In genomic region chr3:175564335-175564734, GRCh38 we compare ENCODE assay signal across 17 cellular contexts.
DNase-seq lines count a peak whose midpoint lies in the region; FAIRE-seq and TF ChIP-seq lines count a peak whose summit lies in the region.
"Had no signal": no experiment of that assay in that cellular context is flagged by ENCODE, and none has a peak within 500 bp of the region (broad histone marks: within the 10 kb centered on the region; RNA-seq: fewer than 3 reads in every experiment).

No MANE protein-coding gene starts in this region.

- TF ChIP-seq EP300 in neural cell (conservative IDR thresholded peaks at IDR 0.05; ENCODE audit: poor library complexity, severe bottlenecking) (peak; percentile 89), esophagus muscularis mucosa (IDR thresholded peaks at IDR 0.05) (no peak)

- no peak for TF ChIP-seq POLR2A in esophagus muscularis mucosa (IDR thresholded peaks at IDR 0.05; ENCODE audit: low read depth)

- H3K4me2 ChIP-seq in neural cell (ENCODE audit: low read length): no peak overlapping the region
- H3K4me2 ChIP-seq: A549; BLaER1 treated with 17β-estradiol and CSF1 and Interleukin-3, amounts not matched to agents 10 nM and 100 nM had no signal

- DNase-seq in AG04450 (ENCODE audit: low read depth, low spot score) (peak; percentile 1), SK-N-DZ (ENCODE audit: low spot score) (peak; percentile 58), fibroblast of peridontal ligament (ENCODE audit: extremely low read depth) (peak; percentile 24), coronary artery (ENCODE audit: low spot score) (no peak), esophagus muscularis mucosa (ENCODE audit: extremely low spot score) (no peak), HTR-8/SVneo (ENCODE audit: insufficient read length, low spot score) (no peak)
- DNase-seq: CD8-positive, alpha-beta T cell; DMS153; DMS79; GDM1; H9 had no signal

- CTCF ChIA-PET in AG04450 (lab: Charles Lee): no interaction called here

- H3K9me3 ChIP-seq in AG04450 (ENCODE audit: control insufficient read depth, insufficient read depth, low read length): no peaks in the 10 kb centered on the region
- H3K9me3 ChIP-seq in neural cell (ENCODE audit: low read length): no peaks in the 10 kb centered on the region
- H3K9me3 ChIP-seq in esophagus muscularis mucosa: no peaks in the 10 kb centered on the region
- H3K9me3 ChIP-seq: A549 had no signal

- no peaks in the 10 kb centered on the region for H3K9me2 ChIP-seq in neural cell (ENCODE audit: insufficient read depth, low read length)

- no peak for TF ChIP-seq RAD21 in neural cell (conservative IDR thresholded peaks at IDR 0.05)

- no peak overlapping the region for H3K27ac ChIP-seq in AG04450 (ENCODE audit: low read depth, low read length)
- no peak overlapping the region for H3K27ac ChIP-seq in neural cell (ENCODE audit: low read length)
- H3K27ac ChIP-seq in coronary artery: no peak overlapping the region
- H3K27ac ChIP-seq in esophagus muscularis mucosa (replicated peaks in 1 of 4): no peak overlapping the region
- H3K27ac ChIP-seq: 22Rv1; A549; BLaER1 treated with 17β-estradiol and CSF1 and Interleukin-3, amounts not matched to agents 10 nM and 100 nM had no signal

- WGBS in esophagus muscularis mucosa: 76% methylated on average over 1 of the region's 1 CpG

- no peaks in the 10 kb centered on the region for H3K79me2 ChIP-seq in neural cell (replicated peaks; ENCODE audit: insufficient read depth, low read length)

- no peaks in the 10 kb centered on the region for H3K36me3 ChIP-seq in neural cell (ENCODE audit: insufficient read depth, low read length)
- no peaks in the 10 kb centered on the region for H3K36me3 ChIP-seq in esophagus muscularis mucosa
- H3K36me3 ChIP-seq: BLaER1 treated with 17β-estradiol and CSF1 and Interleukin-3, amounts not matched to agents 10 nM and 100 nM had no signal

- no peak overlapping the region for H2AFZ ChIP-seq in neural cell (ENCODE audit: low read depth, low read length)

- no peak overlapping the region for H3K9ac ChIP-seq in neural cell (ENCODE audit: low read length)
- H3K9ac ChIP-seq: BLaER1 treated with 17β-estradiol and CSF1 and Interleukin-3, amounts not matched to agents 10 nM and 100 nM had no signal

- no peaks in the 10 kb centered on the region for H4K20me1 ChIP-seq in neural cell (ENCODE audit: insufficient read depth)
- H4K20me1 ChIP-seq: BLaER1 treated with 17β-estradiol and CSF1 and Interleukin-3, amounts not matched to agents 10 nM and 100 nM had no signal

- no peak for FAIRE-seq in HTR-8/SVneo (lab: Jason Lieb, UNC)
- FAIRE-seq: A549, GM12892, H1 had no signal

- POLR2A ChIA-PET in AG04450 (lab: Yijun Ruan, JAX): no interaction called here

- H3K4me3 ChIP-seq in AG04450 (ENCODE audit: low read depth, low read length) (no peak overlapping the region), neural cell (ENCODE audit: low read length) (no peak overlapping the region), coronary artery (no peak overlapping the region), esophagus muscularis mucosa (no peak overlapping the region)
- H3K4me3 ChIP-seq: A549; BLaER1 treated with 17β-estradiol and CSF1 and Interleukin-3, amounts not matched to agents 10 nM and 100 nM had no signal

- no peaks in the 10 kb centered on the region for H3K27me3 ChIP-seq in AG04450 (ENCODE audit: control insufficient read depth, insufficient read depth, low read length)
- no peaks in the 10 kb centered on the region for H3K27me3 ChIP-seq in neural cell (ENCODE audit: insufficient read depth, low read depth, low read length)
- H3K27me3 ChIP-seq in esophagus muscularis mucosa: no peaks in the 10 kb centered on the region
- H3K27me3 ChIP-seq: BLaER1 treated with 17β-estradiol and CSF1 and Interleukin-3, amounts not matched to agents 10 nM and 100 nM had no signal

- no peaks in the 10 kb centered on the region for H3F3A ChIP-seq in neural cell (ENCODE audit: insufficient read depth, low read length, poor library complexity, severe bottlenecking)

- intact Hi-C loops in esophagus muscularis mucosa (cut with DNase I): no loop called here

- TF ChIP-seq CTCF in AG04450 (IDR thresholded peaks at IDR 0.05; ENCODE audit: low read depth, low read length) (no peak), neural cell (IDR thresholded peaks at IDR 0.05; ENCODE audit: poor library complexity, severe bottlenecking) (no peak), coronary artery (IDR thresholded peaks at IDR 0.05) (no peak), esophagus muscularis mucosa (IDR thresholded peaks at IDR 0.05) (no peak)

- H3K4me1 ChIP-seq in esophagus muscularis mucosa: no peaks in the 10 kb centered on the region
- H3K4me1 ChIP-seq: A549; BLaER1 treated with 17β-estradiol and CSF1 and Interleukin-3, amounts not matched to agents 10 nM and 100 nM had no signal

TF ChIP-seq in neural cell, 6 proteins besides CTCF, POLR2A, EP300 and RAD21:
- TF ChIP-seq MXI1 (conservative IDR thresholded peaks at IDR 0.05; ENCODE audit: poor library complexity, severe bottlenecking) (no peak), TAF1 (IDR thresholded peaks at IDR 0.05; ENCODE audit: low read depth) (no peak), SMC3 (conservative IDR thresholded peaks at IDR 0.05; ENCODE audit: poor library complexity) (no peak), EZH2 (IDR thresholded peaks at IDR 0.05; ENCODE audit: borderline replicate concordance, insufficient read depth, low read length, poor library complexity, severe bottlenecking) (no peak), POLR2AphosphoS5 (IDR thresholded peaks at IDR 0.05) (peak; percentile 68)

Comparison
In these comparisons a context has a peak if more than half of its experiments do, and no peak if none do; other contexts are left out.
1. DNase-seq: peak in AG04450 (single experiment), SK-N-DZ (single experiment) and fibroblast of peridontal ligament (single experiment); none in coronary artery (single experiment), esophagus muscularis mucosa (single experiment) and HTR-8/SVneo (single experiment).